Comparison of ENCODE assay signal across 1 cellular context in the genomic region with DNA sequence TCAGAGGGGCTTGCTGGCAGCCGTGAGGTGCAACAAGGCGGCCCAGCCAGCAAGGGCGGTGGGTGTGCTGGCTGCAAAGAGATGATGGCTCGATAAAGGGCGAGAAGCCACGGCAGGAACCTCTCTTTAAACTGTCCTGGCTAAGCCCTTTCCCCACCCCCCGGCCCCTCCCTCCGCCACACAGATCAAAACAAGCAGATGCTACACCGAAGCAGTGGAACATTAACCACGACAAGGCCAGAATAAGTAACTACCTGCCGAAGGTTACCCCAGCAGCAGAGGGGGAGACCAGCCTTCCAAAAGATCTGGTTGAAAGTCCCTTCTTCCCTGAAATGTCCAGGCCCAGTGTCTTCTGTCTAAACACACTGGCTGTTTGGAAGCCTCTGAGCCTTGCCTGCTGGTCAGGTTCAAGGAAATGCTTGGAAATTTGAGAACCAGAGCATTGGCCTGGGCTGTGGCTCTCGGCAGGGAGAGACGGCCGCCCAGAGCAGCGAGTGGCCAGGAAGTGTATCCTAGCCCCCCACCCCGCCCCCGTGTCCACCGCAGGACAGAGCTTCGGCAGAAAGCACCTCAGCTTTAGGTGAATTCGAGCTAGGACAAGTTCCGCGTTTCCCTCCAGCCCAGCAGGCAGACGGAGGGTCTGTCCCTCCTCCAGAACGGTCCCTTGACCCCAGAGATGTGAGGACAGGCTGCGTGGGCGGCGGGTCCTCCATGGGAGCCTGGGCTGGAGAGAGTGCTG.
TF ChIP-seq lines count a peak whose summit lies in the region.

No MANE protein-coding gene starts in this region.

TF ChIP-seq in HepG2, 621 proteins besides CTCF, POLR2A, EP300 and RAD21 (continued from another document and continues in another):
- TF ChIP-seq, protein P1, sequence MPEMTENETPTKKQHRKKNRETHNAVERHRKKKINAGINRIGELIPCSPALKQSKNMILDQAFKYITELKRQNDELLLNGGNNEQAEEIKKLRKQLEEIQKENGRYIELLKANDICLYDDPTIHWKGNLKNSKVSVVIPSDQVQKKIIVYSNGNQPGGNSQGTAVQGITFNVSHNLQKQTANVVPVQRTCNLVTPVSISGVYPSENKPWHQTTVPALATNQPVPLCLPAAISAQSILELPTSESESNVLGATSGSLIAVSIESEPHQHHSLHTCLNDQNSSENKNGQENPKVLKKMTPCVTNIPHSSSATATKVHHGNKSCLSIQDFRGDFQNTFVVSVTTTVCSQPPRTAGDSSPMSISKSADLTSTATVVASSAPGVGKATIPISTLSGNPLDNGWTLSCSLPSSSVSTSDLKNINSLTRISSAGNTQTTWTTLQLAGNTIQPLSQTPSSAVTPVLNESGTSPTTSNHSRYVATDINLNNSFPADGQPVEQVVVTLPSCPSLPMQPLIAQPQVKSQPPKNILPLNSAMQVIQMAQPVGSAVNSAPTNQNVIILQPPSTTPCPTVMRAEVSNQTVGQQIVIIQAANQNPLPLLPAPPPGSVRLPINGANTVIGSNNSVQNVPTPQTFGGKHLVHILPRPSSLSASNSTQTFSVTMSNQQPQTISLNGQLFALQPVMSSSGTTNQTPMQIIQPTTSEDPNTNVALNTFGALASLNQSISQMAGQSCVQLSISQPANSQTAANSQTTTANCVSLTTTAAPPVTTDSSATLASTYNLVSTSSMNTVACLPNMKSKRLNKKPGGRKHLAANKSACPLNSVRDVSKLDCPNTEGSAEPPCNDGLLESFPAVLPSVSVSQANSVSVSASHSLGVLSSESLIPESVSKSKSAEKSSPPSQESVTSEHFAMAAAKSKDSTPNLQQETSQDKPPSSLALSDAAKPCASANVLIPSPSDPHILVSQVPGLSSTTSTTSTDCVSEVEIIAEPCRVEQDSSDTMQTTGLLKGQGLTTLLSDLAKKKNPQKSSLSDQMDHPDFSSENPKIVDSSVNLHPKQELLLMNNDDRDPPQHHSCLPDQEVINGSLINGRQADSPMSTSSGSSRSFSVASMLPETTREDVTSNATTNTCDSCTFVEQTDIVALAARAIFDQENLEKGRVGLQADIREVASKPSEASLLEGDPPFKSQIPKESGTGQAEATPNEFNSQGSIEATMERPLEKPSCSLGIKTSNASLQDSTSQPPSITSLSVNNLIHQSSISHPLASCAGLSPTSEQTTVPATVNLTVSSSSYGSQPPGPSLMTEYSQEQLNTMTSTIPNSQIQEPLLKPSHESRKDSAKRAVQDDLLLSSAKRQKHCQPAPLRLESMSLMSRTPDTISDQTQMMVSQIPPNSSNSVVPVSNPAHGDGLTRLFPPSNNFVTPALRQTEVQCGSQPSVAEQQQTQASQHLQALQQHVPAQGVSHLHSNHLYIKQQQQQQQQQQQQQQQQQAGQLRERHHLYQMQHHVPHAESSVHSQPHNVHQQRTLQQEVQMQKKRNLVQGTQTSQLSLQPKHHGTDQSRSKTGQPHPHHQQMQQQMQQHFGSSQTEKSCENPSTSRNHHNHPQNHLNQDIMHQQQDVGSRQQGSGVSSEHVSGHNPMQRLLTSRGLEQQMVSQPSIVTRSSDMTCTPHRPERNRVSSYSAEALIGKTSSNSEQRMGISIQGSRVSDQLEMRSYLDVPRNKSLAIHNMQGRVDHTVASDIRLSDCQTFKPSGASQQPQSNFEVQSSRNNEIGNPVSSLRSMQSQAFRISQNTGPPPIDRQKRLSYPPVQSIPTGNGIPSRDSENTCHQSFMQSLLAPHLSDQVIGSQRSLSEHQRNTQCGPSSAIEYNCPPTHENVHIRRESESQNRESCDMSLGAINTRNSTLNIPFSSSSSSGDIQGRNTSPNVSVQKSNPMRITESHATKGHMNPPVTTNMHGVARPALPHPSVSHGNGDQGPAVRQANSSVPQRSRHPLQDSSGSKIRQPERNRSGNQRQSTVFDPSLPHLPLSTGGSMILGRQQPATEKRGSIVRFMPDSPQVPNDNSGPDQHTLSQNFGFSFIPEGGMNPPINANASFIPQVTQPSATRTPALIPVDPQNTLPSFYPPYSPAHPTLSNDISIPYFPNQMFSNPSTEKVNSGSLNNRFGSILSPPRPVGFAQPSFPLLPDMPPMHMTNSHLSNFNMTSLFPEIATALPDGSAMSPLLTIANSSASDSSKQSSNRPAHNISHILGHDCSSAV (CRISPR knock-in tag; IDR thresholded peaks at IDR 0.05; ENCODE audit: borderline replicate concordance): no peak
- no peak for TF ChIP-seq THAP9 (CRISPR knock-in tag; IDR thresholded peaks at IDR 0.05; ENCODE audit: borderline replicate concordance)
- TF ChIP-seq, protein P2, sequence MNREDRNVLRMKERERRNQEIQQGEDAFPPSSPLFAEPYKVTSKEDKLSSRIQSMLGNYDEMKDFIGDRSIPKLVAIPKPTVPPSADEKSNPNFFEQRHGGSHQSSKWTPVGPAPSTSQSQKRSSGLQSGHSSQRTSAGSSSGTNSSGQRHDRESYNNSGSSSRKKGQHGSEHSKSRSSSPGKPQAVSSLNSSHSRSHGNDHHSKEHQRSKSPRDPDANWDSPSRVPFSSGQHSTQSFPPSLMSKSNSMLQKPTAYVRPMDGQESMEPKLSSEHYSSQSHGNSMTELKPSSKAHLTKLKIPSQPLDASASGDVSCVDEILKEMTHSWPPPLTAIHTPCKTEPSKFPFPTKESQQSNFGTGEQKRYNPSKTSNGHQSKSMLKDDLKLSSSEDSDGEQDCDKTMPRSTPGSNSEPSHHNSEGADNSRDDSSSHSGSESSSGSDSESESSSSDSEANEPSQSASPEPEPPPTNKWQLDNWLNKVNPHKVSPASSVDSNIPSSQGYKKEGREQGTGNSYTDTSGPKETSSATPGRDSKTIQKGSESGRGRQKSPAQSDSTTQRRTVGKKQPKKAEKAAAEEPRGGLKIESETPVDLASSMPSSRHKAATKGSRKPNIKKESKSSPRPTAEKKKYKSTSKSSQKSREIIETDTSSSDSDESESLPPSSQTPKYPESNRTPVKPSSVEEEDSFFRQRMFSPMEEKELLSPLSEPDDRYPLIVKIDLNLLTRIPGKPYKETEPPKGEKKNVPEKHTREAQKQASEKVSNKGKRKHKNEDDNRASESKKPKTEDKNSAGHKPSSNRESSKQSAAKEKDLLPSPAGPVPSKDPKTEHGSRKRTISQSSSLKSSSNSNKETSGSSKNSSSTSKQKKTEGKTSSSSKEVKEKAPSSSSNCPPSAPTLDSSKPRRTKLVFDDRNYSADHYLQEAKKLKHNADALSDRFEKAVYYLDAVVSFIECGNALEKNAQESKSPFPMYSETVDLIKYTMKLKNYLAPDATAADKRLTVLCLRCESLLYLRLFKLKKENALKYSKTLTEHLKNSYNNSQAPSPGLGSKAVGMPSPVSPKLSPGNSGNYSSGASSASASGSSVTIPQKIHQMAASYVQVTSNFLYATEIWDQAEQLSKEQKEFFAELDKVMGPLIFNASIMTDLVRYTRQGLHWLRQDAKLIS (CRISPR knock-in tag; IDR thresholded peaks at IDR 0.05): no peak
- 0 out of 2 replicates have a peak, but pooled peaks have one; percentile 18 for TF ChIP-seq MXD4 (CRISPR knock-in tag; IDR thresholded peaks at IDR 0.05)
- TF ChIP-seq RFX3 (CRISPR knock-in tag; IDR thresholded peaks at IDR 0.05): no peak
- peak; percentile 48 for TF ChIP-seq SAP130 (CRISPR knock-in tag; IDR thresholded peaks at IDR 0.05; ENCODE audit: low read depth)
- 0 out of 2 replicates have a peak, but pooled peaks have one; percentile 42 for TF ChIP-seq RNF2 (conservative IDR thresholded peaks at IDR 0.05; ENCODE audit: low read depth)
- TF ChIP-seq ZNF878 (CRISPR knock-in tag; IDR thresholded peaks at IDR 0.05): 0 out of 2 replicates have a peak, but pooled peaks have one; percentile 38
- no peak for TF ChIP-seq ZBTB26 (CRISPR knock-in tag; IDR thresholded peaks at IDR 0.05; ENCODE audit: borderline replicate concordance)
- TF ChIP-seq GFI1 (CRISPR knock-in tag; IDR thresholded peaks at IDR 0.05; ENCODE audit: borderline replicate concordance): peak; percentile 59
- TF ChIP-seq, protein P3, sequence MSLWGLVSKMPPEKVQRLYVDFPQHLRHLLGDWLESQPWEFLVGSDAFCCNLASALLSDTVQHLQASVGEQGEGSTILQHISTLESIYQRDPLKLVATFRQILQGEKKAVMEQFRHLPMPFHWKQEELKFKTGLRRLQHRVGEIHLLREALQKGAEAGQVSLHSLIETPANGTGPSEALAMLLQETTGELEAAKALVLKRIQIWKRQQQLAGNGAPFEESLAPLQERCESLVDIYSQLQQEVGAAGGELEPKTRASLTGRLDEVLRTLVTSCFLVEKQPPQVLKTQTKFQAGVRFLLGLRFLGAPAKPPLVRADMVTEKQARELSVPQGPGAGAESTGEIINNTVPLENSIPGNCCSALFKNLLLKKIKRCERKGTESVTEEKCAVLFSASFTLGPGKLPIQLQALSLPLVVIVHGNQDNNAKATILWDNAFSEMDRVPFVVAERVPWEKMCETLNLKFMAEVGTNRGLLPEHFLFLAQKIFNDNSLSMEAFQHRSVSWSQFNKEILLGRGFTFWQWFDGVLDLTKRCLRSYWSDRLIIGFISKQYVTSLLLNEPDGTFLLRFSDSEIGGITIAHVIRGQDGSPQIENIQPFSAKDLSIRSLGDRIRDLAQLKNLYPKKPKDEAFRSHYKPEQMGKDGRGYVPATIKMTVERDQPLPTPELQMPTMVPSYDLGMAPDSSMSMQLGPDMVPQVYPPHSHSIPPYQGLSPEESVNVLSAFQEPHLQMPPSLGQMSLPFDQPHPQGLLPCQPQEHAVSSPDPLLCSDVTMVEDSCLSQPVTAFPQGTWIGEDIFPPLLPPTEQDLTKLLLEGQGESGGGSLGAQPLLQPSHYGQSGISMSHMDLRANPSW (CRISPR knock-in tag; IDR thresholded peaks at IDR 0.05; ENCODE audit: borderline replicate concordance): no peak
- TF ChIP-seq GATAD1 (CRISPR knock-in tag; IDR thresholded peaks at IDR 0.05): no peak
- TF ChIP-seq CREB1 (IDR thresholded peaks at IDR 0.05): no peak
- TF ChIP-seq CREB1 (CRISPR knock-in tag; IDR thresholded peaks at IDR 0.05): no peak; the same call in 1 of the 2 replicates
- no peak for TF ChIP-seq SP1 (IDR thresholded peaks at IDR 0.05)
- TF ChIP-seq SP1 (CRISPR knock-in tag; IDR thresholded peaks at IDR 0.05): no peak
- TF ChIP-seq ZNF263 (CRISPR knock-in tag; IDR thresholded peaks at IDR 0.05): peak; percentile 11; the same call in 1 of the 2 replicates
- 0 out of 2 replicates have a peak, but pooled peaks have one; percentile 22 for TF ChIP-seq NCOR1 (IDR thresholded peaks at IDR 0.05; ENCODE audit: borderline replicate concordance, low read length)
- no peak for TF ChIP-seq ZZZ3 (CRISPR knock-in tag; IDR thresholded peaks at IDR 0.05; ENCODE audit: borderline replicate concordance)
- no peak for TF ChIP-seq ZNF530 (CRISPR knock-in tag; IDR thresholded peaks at IDR 0.05; ENCODE audit: low read depth)
- no peak for TF ChIP-seq KLF13 (CRISPR knock-in tag; IDR thresholded peaks at IDR 0.05)
- peak; percentile 39; the same call in 1 of the 2 replicates for TF ChIP-seq FOXO1 (CRISPR knock-in tag; IDR thresholded peaks at IDR 0.05)
- TF ChIP-seq CHD4 (IDR thresholded peaks at IDR 0.05; ENCODE audit: borderline replicate concordance, low read length): no peak
- no peak for TF ChIP-seq ZBTB44 (CRISPR knock-in tag; IDR thresholded peaks at IDR 0.05)
- peak; percentile 1; the same call in 1 of the 2 replicates for TF ChIP-seq ZNF501 (CRISPR knock-in tag; IDR thresholded peaks at IDR 0.05)
